In the genomic region with DNA sequence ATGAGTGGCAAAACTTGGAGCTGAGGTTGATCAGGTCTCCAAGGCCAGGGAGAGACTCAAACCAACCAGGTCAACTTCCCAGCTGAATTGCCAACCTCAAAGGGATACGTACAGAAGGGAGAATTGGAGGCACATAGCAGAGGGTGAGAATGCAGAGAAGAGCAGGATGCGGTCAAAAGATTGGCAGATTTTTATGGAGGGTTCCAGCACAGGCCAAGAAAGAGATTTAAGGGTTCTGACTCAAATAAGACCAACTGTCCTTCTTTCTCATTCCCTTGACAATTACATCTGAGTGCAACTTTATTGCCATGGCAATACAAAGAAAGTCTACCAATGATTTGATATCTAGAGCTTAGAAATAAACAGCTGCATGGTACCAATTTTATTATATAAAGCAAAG, we compare ENCODE assay signal across 23 cellular contexts. TPM values are rescaled to one million over a fixed set of nuclear protein-coding genes. Genes with fewer than 3 reads are reported as not detected.
"Had no signal": no experiment of that assay in that cellular context is flagged by ENCODE, and none has a peak within 500 bp of the region (broad histone marks: within the 10 kb centered on the region; RNA-seq: fewer than 3 reads in every experiment).

No MANE protein-coding gene starts in this region.

- H3K27me3 ChIP-seq: esophagus squamous epithelium, foreskin keratinocyte, hepatocyte, neural progenitor cell, ovary, suprapubic skin, thyroid gland had no signal

- DNase-seq: effector memory CD4-positive, alpha-beta T cell; esophagus squamous epithelium; foreskin keratinocyte; head of caudate nucleus; left colon; left ventricle myocardium superior; mesenchymal stem cell; midbrain; nucleus accumbens; ovary; right cardiac atrium; stimulated activated CD4-positive, alpha-beta T cell treated with anti-CD3 and anti-CD28 coated beads, Interleukin-4, amount 100 ng/mL, for 1 hour; stimulated activated CD8-positive, alpha-beta memory T cell treated with anti-CD3 and anti-CD28 coated beads, Interleukin-4, amount 100 ng/mL, for 48 hours; stimulated activated naive CD8-positive, alpha-beta T cell treated with anti-CD3 and anti-CD28 coated beads, Interleukin-15, Interleukin-2, amounts not matched to agents 100 U/mL and 50 U/mL, for 24 hours; thyroid gland had no signal

- H3K36me3 ChIP-seq: esophagus squamous epithelium, neural progenitor cell, ovary, suprapubic skin, thyroid gland had no signal

- H2AFZ ChIP-seq: hepatocyte, neural progenitor cell had no signal

- H3K9me3 ChIP-seq: esophagus squamous epithelium, ovary, suprapubic skin, thyroid gland had no signal

- ATAC-seq: foreskin keratinocyte; left colon; left ventricle myocardium superior; natural killer cell treated with Interleukin-12 subunit alpha and Interleukin-12 subunit beta and Interleukin-15 and Interleukin-18, amount 100 ng/mL, for 72 hours; right cardiac atrium; stimulated activated effector memory CD8-positive, alpha-beta T cell treated with anti-CD3 and anti-CD28 coated beads, Interleukin-12 subunit alpha, Interleukin-12 subunit beta, amount 100 ng/mL, for 72 hours; stimulated activated naive CD8-positive, alpha-beta T cell treated with anti-CD3 and anti-CD28 coated beads, Interleukin-15, Interleukin-2, amounts not matched to agents 100 U/mL and 50 U/mL, for 24 hours had no signal

- H3K4me2 ChIP-seq: hepatocyte, neural progenitor cell, smooth muscle cell had no signal

- H3K4me3 ChIP-seq: esophagus squamous epithelium, hepatocyte, lung, neural progenitor cell, ovary, smooth muscle cell, suprapubic skin, thyroid gland had no signal

- H3K79me2 ChIP-seq: hepatocyte had no signal

- H3K27ac ChIP-seq: epithelial cell of prostate, foreskin keratinocyte, hepatocyte, neural progenitor cell, ovary, suprapubic skin, thyroid gland had no signal

- H3K4me1 ChIP-seq: thyroid gland had no signal

RNA-seq across cellular contexts. Expression of gene SCG5, which starts 33.2 kb away (rescaled TPM):
- total RNA-seq: left ventricle myocardium superior, suprapubic skin had no signal
